1 cellular context compared by ENCODE assay signal in the genomic region with DNA sequence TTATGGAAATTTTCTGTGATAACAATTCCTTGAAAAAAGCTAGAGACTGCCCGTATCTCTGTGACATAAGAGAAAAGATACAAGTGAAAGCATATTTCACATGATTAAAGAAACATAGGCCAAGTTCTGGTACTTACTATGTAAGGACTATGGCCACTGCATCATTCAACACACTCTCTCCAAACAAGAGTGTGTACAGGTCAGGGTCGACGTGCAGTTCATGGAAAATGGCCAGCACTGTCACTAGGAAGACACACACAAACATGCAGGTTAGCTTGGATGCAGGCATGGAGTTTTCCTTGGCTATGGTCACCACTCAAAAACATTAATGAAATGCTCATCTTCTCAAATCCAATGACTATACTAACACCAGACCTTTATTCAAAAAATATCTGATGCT.
TF ChIP-seq lines count a peak whose summit lies in the region.

No MANE protein-coding gene starts in this region.

TF ChIP-seq in liver, 16 proteins besides CTCF, POLR2A, EP300 and RAD21 (continued from another document):
- TF ChIP-seq, protein P1, sequence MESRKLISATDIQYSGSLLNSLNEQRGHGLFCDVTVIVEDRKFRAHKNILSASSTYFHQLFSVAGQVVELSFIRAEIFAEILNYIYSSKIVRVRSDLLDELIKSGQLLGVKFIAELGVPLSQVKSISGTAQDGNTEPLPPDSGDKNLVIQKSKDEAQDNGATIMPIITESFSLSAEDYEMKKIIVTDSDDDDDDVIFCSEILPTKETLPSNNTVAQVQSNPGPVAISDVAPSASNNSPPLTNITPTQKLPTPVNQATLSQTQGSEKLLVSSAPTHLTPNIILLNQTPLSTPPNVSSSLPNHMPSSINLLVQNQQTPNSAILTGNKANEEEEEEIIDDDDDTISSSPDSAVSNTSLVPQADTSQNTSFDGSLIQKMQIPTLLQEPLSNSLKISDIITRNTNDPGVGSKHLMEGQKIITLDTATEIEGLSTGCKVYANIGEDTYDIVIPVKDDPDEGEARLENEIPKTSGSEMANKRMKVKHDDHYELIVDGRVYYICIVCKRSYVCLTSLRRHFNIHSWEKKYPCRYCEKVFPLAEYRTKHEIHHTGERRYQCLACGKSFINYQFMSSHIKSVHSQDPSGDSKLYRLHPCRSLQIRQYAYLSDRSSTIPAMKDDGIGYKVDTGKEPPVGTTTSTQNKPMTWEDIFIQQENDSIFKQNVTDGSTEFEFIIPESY (IDR thresholded peaks at IDR 0.05): no peak
- TF ChIP-seq, protein P2, sequence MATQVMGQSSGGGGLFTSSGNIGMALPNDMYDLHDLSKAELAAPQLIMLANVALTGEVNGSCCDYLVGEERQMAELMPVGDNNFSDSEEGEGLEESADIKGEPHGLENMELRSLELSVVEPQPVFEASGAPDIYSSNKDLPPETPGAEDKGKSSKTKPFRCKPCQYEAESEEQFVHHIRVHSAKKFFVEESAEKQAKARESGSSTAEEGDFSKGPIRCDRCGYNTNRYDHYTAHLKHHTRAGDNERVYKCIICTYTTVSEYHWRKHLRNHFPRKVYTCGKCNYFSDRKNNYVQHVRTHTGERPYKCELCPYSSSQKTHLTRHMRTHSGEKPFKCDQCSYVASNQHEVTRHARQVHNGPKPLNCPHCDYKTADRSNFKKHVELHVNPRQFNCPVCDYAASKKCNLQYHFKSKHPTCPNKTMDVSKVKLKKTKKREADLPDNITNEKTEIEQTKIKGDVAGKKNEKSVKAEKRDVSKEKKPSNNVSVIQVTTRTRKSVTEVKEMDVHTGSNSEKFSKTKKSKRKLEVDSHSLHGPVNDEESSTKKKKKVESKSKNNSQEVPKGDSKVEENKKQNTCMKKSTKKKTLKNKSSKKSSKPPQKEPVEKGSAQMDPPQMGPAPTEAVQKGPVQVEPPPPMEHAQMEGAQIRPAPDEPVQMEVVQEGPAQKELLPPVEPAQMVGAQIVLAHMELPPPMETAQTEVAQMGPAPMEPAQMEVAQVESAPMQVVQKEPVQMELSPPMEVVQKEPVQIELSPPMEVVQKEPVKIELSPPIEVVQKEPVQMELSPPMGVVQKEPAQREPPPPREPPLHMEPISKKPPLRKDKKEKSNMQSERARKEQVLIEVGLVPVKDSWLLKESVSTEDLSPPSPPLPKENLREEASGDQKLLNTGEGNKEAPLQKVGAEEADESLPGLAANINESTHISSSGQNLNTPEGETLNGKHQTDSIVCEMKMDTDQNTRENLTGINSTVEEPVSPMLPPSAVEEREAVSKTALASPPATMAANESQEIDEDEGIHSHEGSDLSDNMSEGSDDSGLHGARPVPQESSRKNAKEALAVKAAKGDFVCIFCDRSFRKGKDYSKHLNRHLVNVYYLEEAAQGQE (IDR thresholded peaks at IDR 0.05): no peak
- no peak for TF ChIP-seq FOXA1 (IDR thresholded peaks at IDR 0.05)
- TF ChIP-seq YY1 (IDR thresholded peaks at IDR 0.05): peak; percentile 38
- no peak for TF ChIP-seq EGR1 (IDR thresholded peaks at IDR 0.05; ENCODE audit: low read depth in 2 of 2)
- no peak for TF ChIP-seq NR2F2 (IDR thresholded peaks at IDR 0.05)
- no peak for TF ChIP-seq TAF1 (conservative IDR thresholded peaks at IDR 0.05)
- peak; percentile 63 to 78 for TF ChIP-seq RXRA (IDR thresholded peaks at IDR 0.05)
- TF ChIP-seq MAX (IDR thresholded peaks at IDR 0.05): no peak
- TF ChIP-seq JUND (IDR thresholded peaks at IDR 0.05): peak in 1 of 2 donors; percentile 38
- TF ChIP-seq, protein P3, sequence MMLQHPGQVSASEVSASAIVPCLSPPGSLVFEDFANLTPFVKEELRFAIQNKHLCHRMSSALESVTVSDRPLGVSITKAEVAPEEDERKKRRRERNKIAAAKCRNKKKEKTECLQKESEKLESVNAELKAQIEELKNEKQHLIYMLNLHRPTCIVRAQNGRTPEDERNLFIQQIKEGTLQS (IDR thresholded peaks at IDR 0.05): no peak
- no peak for TF ChIP-seq HNF4G (IDR thresholded peaks at IDR 0.05)
